ENCODE assay signal across 17 cellular contexts in the genomic region with DNA sequence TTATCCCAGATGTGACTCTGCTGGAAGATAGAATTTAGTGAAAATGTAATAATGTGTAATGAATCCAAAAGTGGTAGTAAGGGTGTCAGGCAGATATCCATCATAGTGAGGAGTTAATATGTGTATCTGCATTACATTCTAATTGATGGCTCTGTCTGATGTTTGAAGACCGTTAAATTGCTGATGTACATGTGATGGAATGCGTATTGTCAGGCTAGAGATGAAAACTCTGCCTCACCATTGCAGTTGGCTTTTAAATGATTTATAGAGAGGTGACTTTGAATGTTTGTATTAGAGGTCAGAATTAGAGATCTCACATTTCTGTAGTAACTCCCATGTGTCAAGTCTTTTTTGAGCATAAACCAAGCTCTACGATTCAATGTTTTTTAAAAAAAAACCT.
DNase-seq lines count a peak whose midpoint lies in the region; ATAC-seq, FAIRE-seq and TF ChIP-seq lines count a peak whose summit lies in the region.
"Had no signal": no experiment of that assay in that cellular context is flagged by ENCODE, and none has a peak within 500 bp of the region (broad histone marks: within the 10 kb centered on the region; RNA-seq: fewer than 3 reads in every experiment).

No MANE protein-coding gene starts in this region.

- no peak overlapping the region for H2AK5ac ChIP-seq in IMR-90 (ENCODE audit: low read depth, low read length)

- no peak overlapping the region for H2BK5ac ChIP-seq in IMR-90 (ENCODE audit: low read depth, low read length, poor library complexity, severe bottlenecking)

- no peak overlapping the region for H4K5ac ChIP-seq in IMR-90 (ENCODE audit: low read depth, low read length)

- H3K9me3 Mint-ChIP-seq in GM23338 (no peaks in the 10 kb centered on the region), astrocyte (ENCODE audit: unreplicated experiment) (no peaks in the 10 kb centered on the region)
- H3K9me3 Mint-ChIP-seq: H9 had no signal

- H3K4me1 ChIP-seq in GM23338 (ENCODE audit: insufficient read depth) (no peaks in the 10 kb centered on the region), IMR-90 (ENCODE audit: control insufficient read depth, insufficient read depth, low read length) (peaks cover 4% of the 10 kb centered on the region), astrocyte (ENCODE audit: insufficient read depth, low read length) (no peaks in the 10 kb centered on the region), MM.1S (ENCODE audit: low read length) (no peaks in the 10 kb centered on the region), ascending aorta (peaks cover 0 to 2% of the 10 kb centered on the region in 2 donors)
- H3K4me1 ChIP-seq: BLaER1 treated with 17β-estradiol and CSF1 and Interleukin-3, amounts not matched to agents 10 nM and 100 nM had no signal

- H4K91ac ChIP-seq in IMR-90 (ENCODE audit: insufficient read depth, low read depth, low read length) = no peak overlapping the region

- dilution Hi-C loops in IMR-90 (cut with HindIII; ENCODE audit: low sequenced_read_pairs, unreplicated experiment) = no loop called here

- CTCF ChIA-PET in IMR-90 (lab: Yijun Ruan, JAX) = interaction anchor here (0.7 kb wide), 1 partner anchor 959 kb away, joined by 4 read pairs; no protein-coding TSS in a partner anchor

- H3K79me2 ChIP-seq in GM23338 (replicated peaks; ENCODE audit: insufficient read depth) (no peaks in the 10 kb centered on the region), astrocyte (ENCODE audit: insufficient read depth, low read length) (no peaks in the 10 kb centered on the region), MM.1S (ENCODE audit: low read length) (no peaks in the 10 kb centered on the region)

- no CpG with 5 or more reads among the region's 3 CpGs for WGBS in IMR-90 (ENCODE audit: extremely low coverage in 2 of 2, insufficient read length in 1 of 2), 2 experiments

- no peak for TF ChIP-seq POLR2A in IMR-90 (IDR thresholded peaks at IDR 0.05; ENCODE audit: low read depth, low read length)

- no peaks in the 10 kb centered on the region for H3K36me3 Mint-ChIP-seq in GM23338 (ENCODE audit: low read depth)
- H3K36me3 Mint-ChIP-seq in astrocyte (ENCODE audit: low read depth, unreplicated experiment) = no peaks in the 10 kb centered on the region
- H3K36me3 Mint-ChIP-seq: CD4-positive, CD25-positive, alpha-beta regulatory T cell had no signal

- H2BK15ac ChIP-seq in IMR-90 (ENCODE audit: low read depth, low read length) = peak overlapping the region; percentile 79; the same call in 1 of the 3 replicates

- ATAC-seq in GM23338 (no peak), IMR-90 (ENCODE audit: low read depth) (no peak), GM18861 (IDR thresholded peaks at IDR 0.05; ENCODE audit: unreplicated experiment) (no peak), GM21390 (IDR thresholded peaks at IDR 0.05; ENCODE audit: unreplicated experiment) (no peak)
- ATAC-seq: HepG2 had no signal

- TF ChIP-seq RAD21 in IMR-90 (IDR thresholded peaks at IDR 0.05; ENCODE audit: low read length) = no peak

- no peaks in the 10 kb centered on the region for H3K4me1 Mint-ChIP-seq in GM23338
- peaks cover 3% of the 10 kb centered on the region for H3K4me1 Mint-ChIP-seq in astrocyte (ENCODE audit: low read depth, unreplicated experiment)
- H3K4me1 Mint-ChIP-seq: CD4-positive, CD25-positive, alpha-beta regulatory T cell; H9 had no signal

- H3K4me3 ChIP-seq in GM23338 = no peak overlapping the region
- H3K4me3 ChIP-seq in IMR-90 (ENCODE audit: insufficient read depth, low read depth, low read length) = no peak overlapping the region
- H3K4me3 ChIP-seq in astrocyte (ENCODE audit: insufficient read depth, low read depth, low read length) = no peak overlapping the region
- no peak overlapping the region for H3K4me3 ChIP-seq in MM.1S (ENCODE audit: low read length)
- no peak overlapping the region for H3K4me3 ChIP-seq in ascending aorta
- H3K4me3 ChIP-seq: BLaER1 treated with 17β-estradiol and CSF1 and Interleukin-3, amounts not matched to agents 10 nM and 100 nM; GM23248 had no signal

- H3K36me3 ChIP-seq in GM23338 (ENCODE audit: insufficient read depth) (no peaks in the 10 kb centered on the region), IMR-90 (ENCODE audit: control insufficient read depth, insufficient read depth, low read length) (no peaks in the 10 kb centered on the region), astrocyte (ENCODE audit: insufficient read depth, low read length) (no peaks in the 10 kb centered on the region), MM.1S (replicated peaks; ENCODE audit: insufficient read depth, low read length) (no peaks in the 10 kb centered on the region), ascending aorta (peaks cover 0 to 3% of the 10 kb centered on the region in 2 donors)
- H3K36me3 ChIP-seq: BLaER1 treated with 17β-estradiol and CSF1 and Interleukin-3, amounts not matched to agents 10 nM and 100 nM had no signal

- no peaks in the 10 kb centered on the region for H3K27me3 ChIP-seq in GM23338 (ENCODE audit: insufficient read depth)
- H3K27me3 ChIP-seq in IMR-90 (ENCODE audit: control insufficient read depth, insufficient read depth, low read length) = no peaks in the 10 kb centered on the region
- H3K27me3 ChIP-seq in astrocyte (ENCODE audit: insufficient read depth, low read length) = no peaks in the 10 kb centered on the region
- H3K27me3 ChIP-seq in MM.1S (replicated peaks; ENCODE audit: insufficient read depth, low read length) = no peaks in the 10 kb centered on the region
- H3K27me3 ChIP-seq in ascending aorta = no peaks in the 10 kb centered on the region
- H3K27me3 ChIP-seq: BLaER1 treated with 17β-estradiol and CSF1 and Interleukin-3, amounts not matched to agents 10 nM and 100 nM had no signal

- H3K9me2 ChIP-seq in GM23338 (ENCODE audit: insufficient read depth) (no peaks in the 10 kb centered on the region), MM.1S (replicated peaks; ENCODE audit: insufficient read depth, low read length) (no peaks in the 10 kb centered on the region)

- H2AK9ac ChIP-seq in IMR-90 (replicated peaks; ENCODE audit: low read depth, low read length, poor library complexity) = no peak overlapping the region

- H3K27ac Mint-ChIP-seq in GM23338 (0 out of 2 replicates have a peak overlapping the region, but pooled peaks have one; percentile 40), astrocyte (ENCODE audit: unreplicated experiment) (no peak overlapping the region)
- H3K27ac Mint-ChIP-seq: CD4-positive, CD25-positive, alpha-beta regulatory T cell; H9 had no signal

- H3K4me3 Mint-ChIP-seq in GM23338 (no peak overlapping the region), astrocyte (ENCODE audit: unreplicated experiment) (no peak overlapping the region)
- H3K4me3 Mint-ChIP-seq: CD4-positive, CD25-positive, alpha-beta regulatory T cell; H9 had no signal

- H3K79me1 ChIP-seq in IMR-90 (ENCODE audit: low read depth in 1 of 2, low read length in 2 of 2) = no peaks in the 10 kb centered on the region

- H2BK120ac ChIP-seq in IMR-90 (ENCODE audit: low read depth, low read length) = no peak overlapping the region; the same call in 1 of the 2 replicates

- H4K20me1 ChIP-seq in GM23338 (replicated peaks; ENCODE audit: insufficient read depth) (no peaks in the 10 kb centered on the region), IMR-90 (ENCODE audit: insufficient read depth, low read length) (no peaks in the 10 kb centered on the region), astrocyte (ENCODE audit: insufficient read depth, low read length) (no peaks in the 10 kb centered on the region), MM.1S (ENCODE audit: insufficient read depth, low read length) (no peaks in the 10 kb centered on the region)
- H4K20me1 ChIP-seq: BLaER1 treated with 17β-estradiol and CSF1 and Interleukin-3, amounts not matched to agents 10 nM and 100 nM had no signal

- H3K9me3 ChIP-seq in IMR-90 (ENCODE audit: control insufficient read depth, insufficient read depth, low read length) (no peaks in the 10 kb centered on the region), astrocyte (ENCODE audit: insufficient read depth, low read depth, low read length) (no peaks in the 10 kb centered on the region), MM.1S (replicated peaks; ENCODE audit: insufficient read depth, low read length) (no peaks in the 10 kb centered on the region), ascending aorta (no peaks in the 10 kb centered on the region)
- H3K9me3 ChIP-seq: BLaER1 treated with 17β-estradiol and CSF1 and Interleukin-3, amounts not matched to agents 10 nM and 100 nM had no signal

- H4K8ac ChIP-seq in IMR-90 (ENCODE audit: low read depth in 2 of 2, low read length in 2 of 2) = peak overlapping the region in 1 of 2 experiments; percentile 28; a peak in 1 of 4 replicates

- TF ChIP-seq CTCF in 22Rv1 (IDR thresholded peaks at IDR 0.05) = no peak
- TF ChIP-seq CTCF in GM23338 (conservative IDR thresholded peaks at IDR 0.05; ENCODE audit: low read depth in 2 of 2) = no peak
- no peak for TF ChIP-seq CTCF in IMR-90 (conservative IDR thresholded peaks at IDR 0.05; ENCODE audit: low read depth, low read length)
- no peak for TF ChIP-seq CTCF in astrocyte (IDR thresholded peaks at IDR 0.05; ENCODE audit: insufficient read depth, low read depth, low read length)
- TF ChIP-seq CTCF in MM.1S (IDR thresholded peaks at IDR 0.05; ENCODE audit: low read length) = no peak
- TF ChIP-seq CTCF in ascending aorta (IDR thresholded peaks at IDR 0.05) = no peak

- H2AFZ ChIP-seq in GM23338 (no peak overlapping the region), IMR-90 (replicated peaks; ENCODE audit: low read length, poor library complexity) (no peak overlapping the region), astrocyte (ENCODE audit: low read depth, low read length) (no peak overlapping the region), MM.1S (ENCODE audit: low read length) (no peak overlapping the region)
- H2AFZ ChIP-seq: GM23248 had no signal

- FAIRE-seq in astrocyte (lab: Jason Lieb, UNC) = no peak
- FAIRE-seq: HepG2 had no signal

- POLR2A ChIA-PET in IMR-90 (lab: Charles Lee; ENCODE audit: unreplicated experiment) = interaction anchor here (0.6 kb wide), 1 partner anchor 1123 kb away, joined by 4 read pairs; no protein-coding TSS in a partner anchor

- H3K9ac ChIP-seq in IMR-90 (ENCODE audit: low read depth, low read length) (no peak overlapping the region), astrocyte (ENCODE audit: low read length) (no peak overlapping the region), MM.1S (ENCODE audit: low read length) (no peak overlapping the region)
- H3K9ac ChIP-seq: BLaER1 treated with 17β-estradiol and CSF1 and Interleukin-3, amounts not matched to agents 10 nM and 100 nM; GM23248 had no signal

- in situ Hi-C loops in IMR-90 (cut with MboI; ENCODE audit: low sequenced_read_pairs) = no loop called here

- H3K4ac ChIP-seq in IMR-90 (ENCODE audit: low read depth, low read length) = no peak overlapping the region

- H2BK20ac ChIP-seq in IMR-90 (ENCODE audit: low read depth, low read length) = peak overlapping the region; percentile 17; the same call in 1 of the 2 replicates

- H3K27ac ChIP-seq in 22Rv1 (peak overlapping the region; percentile 91), GM23338 (ENCODE audit: low read depth) (no peak overlapping the region), IMR-90 (ENCODE audit: insufficient read depth, low read length) (no peak overlapping the region; the same call in 1 of the 2 replicates), astrocyte (ENCODE audit: low read depth, low read length) (no peak overlapping the region), MM.1S (ENCODE audit: low read length) (no peak overlapping the region), ascending aorta (no peak overlapping the region)
- H3K27ac ChIP-seq: BLaER1 treated with 17β-estradiol and CSF1 and Interleukin-3, amounts not matched to agents 10 nM and 100 nM; GM23248 had no signal

- H3K23ac ChIP-seq in IMR-90 (ENCODE audit: low read depth, low read length) = no peak overlapping the region

- no peak for DNase-seq in GM23338 (ENCODE audit: low spot score)
- DNase-seq in IMR-90 = no peak
- DNase-seq in astrocyte (ENCODE audit: low read depth) = peak; percentile 43
- DNase-seq in MM.1S = no peak
- no peak for DNase-seq in ascending aorta (ENCODE audit: low spot score in 2 of 2)
- DNase-seq: 8988T; CD4-positive, CD25-positive, alpha-beta regulatory T cell; DMS153; DMS79 treated with DMSO at 0.1 percent for 48 hours; GF-D8; H9 had no signal

- H3K56ac ChIP-seq in IMR-90 (ENCODE audit: extremely low read depth, insufficient read depth, low read length) = no peak overlapping the region

- H3K9me1 ChIP-seq in IMR-90 (ENCODE audit: insufficient read depth, low read length) = no peaks in the 10 kb centered on the region

- H3K27me3 Mint-ChIP-seq in GM23338 (ENCODE audit: insufficient read depth, low read depth, poor library complexity) (peaks cover 2% of the 10 kb centered on the region), astrocyte (ENCODE audit: low read depth, unreplicated experiment) (no peaks in the 10 kb centered on the region)
- H3K27me3 Mint-ChIP-seq: CD4-positive, CD25-positive, alpha-beta regulatory T cell had no signal

- no peak overlapping the region for H3K14ac ChIP-seq in IMR-90 (replicated peaks; ENCODE audit: low read depth, low read length)

- intact Hi-C loops in IMR-90 (cut with micrococcal nuclease) (no loop called here), ascending aorta (cut with DNase I) (no loop called here)

- H3F3A ChIP-seq in GM23338 (replicated peaks; ENCODE audit: low read depth) = no peaks in the 10 kb centered on the region
- H3F3A ChIP-seq in MM.1S (ENCODE audit: insufficient read depth, low read length) = no peaks in the 10 kb centered on the region

- no peak overlapping the region for H3K4me2 ChIP-seq in GM23338
- H3K4me2 ChIP-seq in IMR-90 (ENCODE audit: low read depth, low read length) = no peak overlapping the region
- no peak overlapping the region for H3K4me2 ChIP-seq in astrocyte (ENCODE audit: low read length)
- H3K4me2 ChIP-seq in MM.1S (ENCODE audit: low read depth, low read length) = no peak overlapping the region
- H3K4me2 ChIP-seq: BLaER1 treated with 17β-estradiol and CSF1 and Interleukin-3, amounts not matched to agents 10 nM and 100 nM had no signal

- no TSS peak for BruUV-seq in IMR-90 (replicated peaks; lab: Mats Ljungman, UMichigan)

- H3K18ac ChIP-seq in IMR-90 (ENCODE audit: low read depth, low read length) = peak overlapping the region; percentile 97
